26 cellular contexts compared by ENCODE assay signal in the genomic region with DNA sequence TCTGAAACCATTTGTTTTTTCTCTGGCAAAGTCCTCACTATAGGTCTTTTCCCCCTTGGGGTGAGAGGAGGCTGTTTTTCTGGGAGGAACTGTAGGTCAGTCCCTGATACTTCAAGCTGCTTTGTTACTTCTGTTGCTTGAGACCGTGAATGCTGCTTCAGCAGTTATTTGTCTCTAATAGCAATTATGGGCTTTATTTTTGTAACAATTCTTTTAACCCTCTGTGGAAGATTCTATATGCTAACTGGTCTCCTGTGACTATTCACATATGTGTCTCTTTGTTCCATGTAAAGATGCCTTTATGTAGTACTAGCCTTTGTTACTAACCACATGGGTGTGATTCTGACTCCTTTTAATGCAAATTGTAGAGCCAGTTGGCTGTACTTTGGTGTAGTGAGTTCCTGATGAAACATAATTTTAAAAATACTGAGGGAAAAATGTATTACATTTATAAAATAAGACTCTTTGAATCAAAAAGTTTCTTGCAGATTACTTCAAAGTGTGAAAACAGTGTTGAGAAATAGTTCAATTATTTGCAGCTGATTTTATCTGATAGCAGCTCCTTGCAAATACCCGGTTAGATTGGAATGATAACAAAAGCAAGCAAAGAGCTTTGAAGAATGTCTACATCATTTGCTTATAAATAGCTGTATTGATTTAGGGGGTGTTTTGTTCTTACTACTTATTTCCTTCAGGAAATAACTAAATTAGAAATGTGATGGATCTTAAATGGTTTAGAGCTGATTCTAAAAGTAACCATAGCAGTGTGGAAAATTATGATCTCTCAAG. TPM values are rescaled to one million over a fixed set of nuclear protein-coding genes. Genes with fewer than 3 reads are reported as not detected.
DNase-seq lines count a peak whose midpoint lies in the region; ATAC-seq, FAIRE-seq and TF ChIP-seq lines count a peak whose summit lies in the region.
"Had no signal": no experiment of that assay in that cellular context is flagged by ENCODE, and none has a peak within 500 bp of the region (broad histone marks: within the 10 kb centered on the region; RNA-seq: fewer than 3 reads in every experiment).

No MANE protein-coding gene starts in this region.

- no peak for FAIRE-seq in K562 (lab: Jason Lieb, UNC)
- FAIRE-seq: A204.1, GM12891 had no signal

- peaks cover 10% of the 10 kb centered on the region for H3K9me3 ChIP-seq in left ventricle myocardium inferior (replicated peaks)
- no peaks in the 10 kb centered on the region for H3K9me3 ChIP-seq in K562 (replicated peaks; ENCODE audit: control insufficient read depth, insufficient read depth, low read depth, low read length)
- peaks cover 0 to 9% of the 10 kb centered on the region in 2 donors for H3K9me3 ChIP-seq in left lung
- H3K9me3 ChIP-seq in ovary: no peaks in the 10 kb centered on the region
- H3K9me3 ChIP-seq in T-helper 17 cell (ENCODE audit: control insufficient read depth, low read length, poor library complexity, severe bottlenecking): no peaks in the 10 kb centered on the region
- H3K9me3 ChIP-seq: prostate gland had no signal

- intact Hi-C loops in left ventricle myocardium inferior (cut with micrococcal nuclease) (no loop called here), left cardiac atrium (cut with DNase I) (no loop called here), K562 (cut with micrococcal nuclease) (no loop called here), left lung (cut with DNase I) (no loop called here), ovary (cut with DNase I) (no loop called here)

- POLR2A ChIA-PET in K562 (lab: Yijun Ruan, JAX): interaction anchor here (0.6 kb wide), 1 partner anchor 69 kb away, joined by 3 read pairs; no protein-coding TSS in a partner anchor

- no peaks in the 10 kb centered on the region for H3K27me3 Mint-ChIP-seq in T-helper 17 cell
- H3K27me3 Mint-ChIP-seq: activated B cell treated with CpG ODN at 0.5 μM for 24 hours had no signal

- no peaks in the 10 kb centered on the region for H4K20me1 ChIP-seq in K562 (replicated peaks; ENCODE audit: control insufficient read depth, insufficient read depth, low read length)
- H4K20me1 ChIP-seq: BLaER1 treated with 17β-estradiol and CSF1 and Interleukin-3, amounts not matched to agents 10 nM and 100 nM had no signal

- no peak overlapping the region for H3K4me2 ChIP-seq in K562 (ENCODE audit: insufficient read depth, low read length)
- H3K4me2 ChIP-seq: smooth muscle cell had no signal

- peaks cover 9% of the 10 kb centered on the region for H3K36me3 Mint-ChIP-seq in T-helper 17 cell (ENCODE audit: low read depth)

- no peaks in the 10 kb centered on the region for H3K79me2 ChIP-seq in K562 (ENCODE audit: control insufficient read depth, insufficient read depth, low read length)

- no peaks in the 10 kb centered on the region for H3K9me1 ChIP-seq in K562 (ENCODE audit: control insufficient read depth, insufficient read depth, low read length)

- H3K36me3 ChIP-seq in left ventricle myocardium inferior (peaks cover 4% of the 10 kb centered on the region), K562 (ENCODE audit: control insufficient read depth, insufficient read depth, low read length) (no peaks in the 10 kb centered on the region), left lung (no peaks in the 10 kb centered on the region), ovary (no peaks in the 10 kb centered on the region)
- H3K36me3 ChIP-seq: brain microvascular endothelial cell, prostate gland, stomach had no signal

- H3K4me3 ChIP-seq in left ventricle myocardium inferior (no peak overlapping the region), K562 (no peak overlapping the region), left lung (no peak overlapping the region), ovary (no peak overlapping the region)
- H3K4me3 ChIP-seq: BLaER1 treated with 17β-estradiol and CSF1 and Interleukin-3, amounts not matched to agents 10 nM and 100 nM; prostate gland; smooth muscle cell; stomach had no signal

- H2AFZ ChIP-seq in K562 (ENCODE audit: low read depth, low read length): no peak overlapping the region

- CTCF ChIA-PET in K562 (lab: Yijun Ruan, JAX; ENCODE audit: low intra/inter-chr PET ratio): interaction anchor here (0.9 kb wide), 1 partner anchor 124 kb away, joined by 7 read pairs; no protein-coding TSS in a partner anchor

- TF ChIP-seq RAD21 in K562 (CRISPR knock-in tag; conservative IDR thresholded peaks at IDR 0.05 in 1 of 2, IDR thresholded peaks at IDR 0.05 in 1 of 2): no peak

- in situ Hi-C loops in K562 (cut with MboI): no loop called here

- H3K9ac ChIP-seq in K562 (ENCODE audit: insufficient read depth in 1 of 2, low read depth in 2 of 2, low read length in 2 of 2): no peak overlapping the region
- H3K9ac ChIP-seq: BLaER1 treated with 17β-estradiol and CSF1 and Interleukin-3, amounts not matched to agents 10 nM and 100 nM had no signal

- no peak for TF ChIP-seq EP300 in K562 (IDR thresholded peaks at IDR 0.05; ENCODE audit: low read length)
- no peak for TF ChIP-seq EP300 in ovary (IDR thresholded peaks at IDR 0.05)

- DNase-seq in left ventricle myocardium inferior (no peak), left cardiac atrium (no peak), K562 (ENCODE audit: extremely low read depth in 1 of 4, low spot score in 3 of 4) (no peak), left lung (no peak), ovary (no peak), T-helper 17 cell (no peak), NCI-H2029 treated with DMSO at 0.1 percent for 48 hours (lab: John Stamatoyannopoulos, UW) (no peak)
- DNase-seq: activated B cell treated with CpG ODN at 0.5 μM for 24 hours; activated CD8-positive, alpha-beta T cell treated with anti-CD3 and anti-CD28 coated beads, Interleukin-2, amount 10 ng/mL, durations not matched to agents 7 days and 5 days; activated naive CD8-positive, alpha-beta T cell treated with anti-CD3 and anti-CD28 coated beads, Interleukin-2, amount 10 ng/mL, durations not matched to agents 7 days and 5 days; brain microvascular endothelial cell; cortex of kidney; foreskin keratinocyte; GDM1; NCI-H69; nephron progenitor cell; stimulated activated CD4-positive, alpha-beta T cell treated with anti-CD3 and anti-CD28 coated beads, Interleukin-4, amount 100 ng/mL, for 1 hour; stomach had no signal

- TF ChIP-seq CTCF in left ventricle myocardium inferior (IDR thresholded peaks at IDR 0.05; ENCODE audit: borderline replicate concordance) (no peak), K562 (IDR thresholded peaks at IDR 0.05 in 2 of 3, conservative IDR thresholded peaks at IDR 0.05 in 1 of 3; ENCODE audit: insufficient read depth in 2 of 3, low read depth in 1 of 3, low read length in 3 of 3) (no peak), left lung (IDR thresholded peaks at IDR 0.05) (no peak), ovary (IDR thresholded peaks at IDR 0.05) (no peak)

- ATAC-seq in left cardiac atrium: no peak
- ATAC-seq in K562: no peak
- peak; percentile 31 for ATAC-seq in left lung
- no peak for ATAC-seq in HG02588 (IDR thresholded peaks at IDR 0.05; ENCODE audit: unreplicated experiment)
- no peak for ATAC-seq in T-helper 17 cell
- ATAC-seq: activated CD8-positive, alpha-beta T cell treated with anti-CD3 and anti-CD28 coated beads, Interleukin-2, amount 10 ng/mL, durations not matched to agents 7 days and 5 days; foreskin keratinocyte had no signal

- H3K27me3 ChIP-seq in left ventricle myocardium inferior (ENCODE audit: low read depth) (no peaks in the 10 kb centered on the region), K562 (ENCODE audit: control insufficient read depth in 2 of 2, insufficient read depth in 2 of 2, low read length in 2 of 2) (peaks cover 0 to 21% of the 10 kb centered on the region in 2 experiments; a peak in 3 of 5 replicates), left lung (no peaks in the 10 kb centered on the region), ovary (no peaks in the 10 kb centered on the region)
- H3K27me3 ChIP-seq: BLaER1 treated with 17β-estradiol and CSF1 and Interleukin-3, amounts not matched to agents 10 nM and 100 nM; brain microvascular endothelial cell; stomach had no signal

- no TSS peak for BruUV-seq in K562 (replicated peaks; lab: Mats Ljungman, UMichigan)

- H3K4me1 ChIP-seq in left ventricle myocardium inferior (peaks cover 57% of the 10 kb centered on the region), K562 (replicated peaks in 1 of 2; ENCODE audit: control insufficient read depth in 2 of 2, insufficient read depth in 2 of 2, low read length in 2 of 2) (no peaks in the 10 kb centered on the region), left lung (peaks cover 11 to 26% of the 10 kb centered on the region in 2 donors), ovary (ENCODE audit: insufficient read depth) (no peaks in the 10 kb centered on the region)
- H3K4me1 ChIP-seq: foreskin keratinocyte had no signal

- no peak overlapping the region for H3K4me3 Mint-ChIP-seq in T-helper 17 cell
- H3K4me3 Mint-ChIP-seq: activated B cell treated with CpG ODN at 0.5 μM for 24 hours; activated CD8-positive, alpha-beta T cell treated with anti-CD3 and anti-CD28 coated beads, Interleukin-2, amount 10 ng/mL, durations not matched to agents 7 days and 5 days; activated naive CD8-positive, alpha-beta T cell treated with anti-CD3 and anti-CD28 coated beads, Interleukin-2, amount 10 ng/mL, durations not matched to agents 7 days and 5 days; activated T-helper 1 cell treated with anti-CD3 and anti-CD28 coated beads, Interleukin-12 subunit alpha, Interleukin-12 subunit beta, Interleukin-2, Interleukin-4 antibody, amounts not matched to agents 30 ng/mL and 10 ng/mL and 1 ng/mL, durations not matched to agents 14 hours and 24 hours and 36 hours; nephron progenitor cell had no signal

- 0% methylated on average over 2 of the region's 2 CpGs for WGBS in K562 (ENCODE audit: insufficient coverage, low coverage, missing lambda C conversion rate)
- 15 to 43% (median 31%) methylated on average over 2 of the region's 2 CpGs for WGBS in ovary, 3 donors

- peaks cover 6% of the 10 kb centered on the region for H3K4me1 Mint-ChIP-seq in T-helper 17 cell
- H3K4me1 Mint-ChIP-seq: activated B cell treated with CpG ODN at 0.5 μM for 24 hours had no signal

- H3K27ac Mint-ChIP-seq in T-helper 17 cell: no peak overlapping the region
- H3K27ac Mint-ChIP-seq: activated B cell treated with CpG ODN at 0.5 μM for 24 hours; activated CD8-positive, alpha-beta T cell treated with anti-CD3 and anti-CD28 coated beads, Interleukin-2, amount 10 ng/mL, durations not matched to agents 7 days and 5 days; activated naive CD8-positive, alpha-beta T cell treated with anti-CD3 and anti-CD28 coated beads, Interleukin-2, amount 10 ng/mL, durations not matched to agents 7 days and 5 days; activated T-helper 1 cell treated with anti-CD3 and anti-CD28 coated beads, Interleukin-12 subunit alpha, Interleukin-12 subunit beta, Interleukin-2, Interleukin-4 antibody, amounts not matched to agents 30 ng/mL and 10 ng/mL and 1 ng/mL, durations not matched to agents 14 hours and 24 hours and 36 hours; nephron progenitor cell had no signal

- TF ChIP-seq POLR2A in K562 (conservative IDR thresholded peaks at IDR 0.05): no peak
- no peak for TF ChIP-seq POLR2A in ovary (IDR thresholded peaks at IDR 0.05)

- H3K27ac ChIP-seq in left ventricle myocardium inferior (replicated peaks): peak overlapping the region; percentile 74
- H3K27ac ChIP-seq in K562 (ENCODE audit: extremely low read depth, low read depth, low read length): no peak overlapping the region
- no peak overlapping the region for H3K27ac ChIP-seq in left lung
- no peak overlapping the region for H3K27ac ChIP-seq in ovary
- H3K27ac ChIP-seq: BLaER1 treated with 17β-estradiol and CSF1 and Interleukin-3, amounts not matched to agents 10 nM and 100 nM; brain microvascular endothelial cell; foreskin keratinocyte; stomach had no signal

RNA-seq across cellular contexts. Expression of gene ANGPTL2, which starts 46.6 kb away (rescaled TPM):
- total RNA-seq in left ventricle myocardium inferior (35.7 TPM), left cardiac atrium (10 to 100 TPM; 51.8 to 63.1 TPM), K562 (2014; rRNA removed) (not detected in 2 replicates), K562 (2014; rRNA removed; fragmentation: Illumina TruSeq; extraction: Trizol) (not detected in 2 replicates), K562 (2015; rRNA removed; fragmentation: Illumina TruSeq; extraction: Trizol) (not detected in 2 replicates), K562 (2021) (not detected in 2 replicates), left lung (10 to 100 TPM; 22.7 to 26.2 TPM), ovary (100 to 1,000 TPM in 1 of 7 donors, 10 to 100 TPM in 5, 1 to 10 TPM in 1; 9.8 to 108 (median 64.1) TPM), T-helper 17 cell (under 1 TPM in 1 of 2 donors, not detected in 1; 0.10 TPM)
- not detected in 2 replicates for total RNA-seq in K562 (2011; cell fraction: chromatin; rRNA removed; ENCODE audit: low replicate concordance)
- total RNA-seq in K562 (2011; cell fraction: nucleolus; rRNA removed): not detected in 2 replicates
- total RNA-seq in K562 (2011; cell fraction: nucleoplasm; rRNA removed): not detected in 2 replicates
- polyA plus RNA-seq in K562 (2011; rRNA removed) (not detected in 2 replicates), K562 (2014; fragmentation: Illumina TruSeq; extraction: Trizol) (not detected in 2 replicates), K562 (2014; fragmentation: Nextera tagmentation; extraction: Ambion mirVana) (not detected), K562 (2014; rRNA removed) (not detected in 2 replicates), ovary (100 to 1,000 TPM in 1 of 2 donors, 10 to 100 TPM in 1; 27.5 to 114 TPM)
- 0.01 TPM in 1 of 2 replicates, not detected in the other for polyA plus RNA-seq in K562 (2011; cell fraction: cytosol; rRNA removed)
- not detected in 2 replicates for polyA plus RNA-seq in K562 (2011; cell fraction: nucleus; rRNA removed)
- 0.03 TPM in 1 of 2 replicates, not detected in the other for polyA plus RNA-seq in K562 (2012)
- polyA minus RNA-seq in K562 (2011; rRNA and poly(A)+ RNA removed): not detected in 2 replicates
- polyA minus RNA-seq in K562 (2011; cell fraction: cytosol; rRNA and poly(A)+ RNA removed): not detected in 2 replicates
- polyA minus RNA-seq in K562 (2011; cell fraction: nucleus; rRNA and poly(A)+ RNA removed): not detected in 2 replicates
- total RNA-seq: activated B cell treated with CpG ODN at 0.5 μM for 24 hours; activated CD8-positive, alpha-beta T cell treated with anti-CD3 and anti-CD28 coated beads, Interleukin-2, amount 10 ng/mL, durations not matched to agents 7 days and 5 days; activated naive CD8-positive, alpha-beta T cell treated with anti-CD3 and anti-CD28 coated beads, Interleukin-2, amount 10 ng/mL, durations not matched to agents 7 days and 5 days; activated T-helper 1 cell treated with anti-CD3 and anti-CD28 coated beads, Interleukin-12 subunit alpha, Interleukin-12 subunit beta, Interleukin-2, Interleukin-4 antibody, amounts not matched to agents 30 ng/mL and 10 ng/mL and 1 ng/mL, durations not matched to agents 14 hours and 24 hours and 36 hours; T-helper 1 cell treated with Interleukin-12 subunit alpha and Interleukin-12 subunit beta and Interleukin-4 antibody, amounts not matched to agents 30 ng/mL and 1 ng/mL, for 36 hours had no signal

Comparison
In these comparisons a context has a peak if more than half of its experiments do, and no peak if none do; other contexts are left out.
1. RNA of gene ANGPTL2, which starts 46.6 kb away (total RNA-seq): 9.8 to 108 TPM in ovary, 51.8 to 63.1 TPM in left cardiac atrium, 35.7 TPM in left ventricle myocardium inferior (single experiment) and 22.7 to 26.2 TPM in left lung; 0.10 TPM in T-helper 17 cell and not detected in K562; every median in the first group is over 4 times any median in the second.